Comparison of ENCODE assay signal across 8 cellular contexts in genomic region chr22:39661842-39662676, GRCh38.
DNase-seq lines count a peak whose midpoint lies in the region; ATAC-seq, FAIRE-seq and TF ChIP-seq lines count a peak whose summit lies in the region.

No MANE protein-coding gene starts in this region.

- peak in 1 of 2 experiments; percentile 57; a peak in 2 of 3 replicates for TF ChIP-seq POLR2A in H1 (IDR thresholded peaks at IDR 0.05; ENCODE audit: control extremely low read depth in 1 of 2, low read depth in 2 of 2, low read length in 2 of 2)

- TF ChIP-seq CTCF in GM13977 (IDR thresholded peaks at IDR 0.05; ENCODE audit: extremely low read depth, insufficient read depth, missing control alignments): no peak
- no peak for TF ChIP-seq CTCF in H1 (IDR thresholded peaks at IDR 0.05; ENCODE audit: control extremely low read depth in 1 of 3, insufficient read depth in 1 of 3, low read depth in 1 of 3, low read length in 3 of 3)

- no peak overlapping the region for H2BK20ac ChIP-seq in H1 (ENCODE audit: low read length)

- no peak overlapping the region; a peak in 1 of 7 replicates for H3K9ac ChIP-seq in H1 (replicated peaks in 1 of 4; ENCODE audit: extremely low read depth in 1 of 4, low read depth in 3 of 4, low read length in 3 of 4)

- H3K36me3 ChIP-seq in H1 (ENCODE audit: control insufficient read depth in 2 of 4, insufficient read depth in 4 of 4, low read length in 3 of 4): no peaks in the 10 kb centered on the region

- TF ChIP-seq RAD21 in H1 (IDR thresholded peaks at IDR 0.05 in 1 of 2, conservative IDR thresholded peaks at IDR 0.05 in 1 of 2; ENCODE audit: low read depth in 2 of 2, low read length in 2 of 2): no peak

- no peaks in the 10 kb centered on the region for H3K79me1 ChIP-seq in H1 (ENCODE audit: low read depth, low read length)

- no peak overlapping the region for H3K27ac ChIP-seq in H1 (ENCODE audit: low read depth, low read length)

- H2AFZ ChIP-seq in H1 (ENCODE audit: low read length): peak overlapping the region; percentile 25; the same call in 1 of the 2 replicates

- H4K20me1 ChIP-seq in H1 (replicated peaks in 1 of 2; ENCODE audit: control insufficient read depth in 1 of 2, insufficient read depth in 2 of 2, low read length in 2 of 2): peaks cover 0 to 4% of the 10 kb centered on the region in 2 experiments

- no peaks in the 10 kb centered on the region for H3K9me3 ChIP-seq in H1 (ENCODE audit: insufficient read depth in 2 of 2, low read depth in 1 of 2, low read length in 1 of 2)

- H4K8ac ChIP-seq in H1 (ENCODE audit: extremely low read depth, insufficient read depth, low read length): peak overlapping the region; percentile 28

- ATAC-seq in GM18870 (IDR thresholded peaks at IDR 0.05; ENCODE audit: unreplicated experiment) (no peak), HG02623 (IDR thresholded peaks at IDR 0.05; ENCODE audit: unreplicated experiment) (no peak), HG03135 (IDR thresholded peaks at IDR 0.05; ENCODE audit: unreplicated experiment) (no peak)

- H2BK12ac ChIP-seq in H1 (ENCODE audit: low read depth, low read length): no peak overlapping the region

- WGBS in H1 (ENCODE audit: extremely low coverage in 1 of 2, insufficient coverage in 1 of 2, insufficient read length in 1 of 2, insufficient replicate concordance in 2 of 2, low coverage in 1 of 2, low lambda C conversion rate in 2 of 2, missing lambda C conversion rate in 1 of 2), 2 experiments: 9% methylated on average over 38 of the region's 77 CpGs; no CpG with 5 or more reads in 1 of the 2 experiments

- no peak overlapping the region for H3K14ac ChIP-seq in H1 (ENCODE audit: insufficient read length)

- CTCF ChIA-PET in H1 (lab: Charles Lee; ENCODE audit: partially characterized antibody): interaction anchor here (0.8 to 3.0 kb wide), 8 partner anchors 10 to 375 kb away, joined by 3 to 9 read pairs (median 4); partner anchors contain the start of gene RPS19BP1

- no peak overlapping the region for H3K23ac ChIP-seq in H1 (ENCODE audit: insufficient read length)

- DNase-seq in GM13977 (ENCODE audit: low spot score): peak; percentile 61
- DNase-seq in activated CD4-positive, alpha-beta T cell treated with anti-CD3 and anti-CD28 coated beads, Interleukin-2, amount 50 U/mL, for 1 hour: peak; percentile 83
- DNase-seq in H1 (ENCODE audit: low read depth in 1 of 2, low spot score in 2 of 2): peak; percentile 71 to 98
- peak; percentile 59 for DNase-seq in stimulated activated CD4-positive, alpha-beta T cell treated with anti-CD3 and anti-CD28 coated beads, Interleukin-2, amount 100 ng/mL, for 4 hours (ENCODE audit: low read depth)
- no peak for DNase-seq in NCI-H2107 treated with DMSO at 0.1 percent for 48 hours (lab: John Stamatoyannopoulos, UW; ENCODE audit: unreplicated experiment)

- no peak for FAIRE-seq in H1 (lab: Jason Lieb, UNC)

- no peak for TF ChIP-seq EP300 in H1 (IDR thresholded peaks at IDR 0.05; ENCODE audit: borderline replicate concordance in 1 of 2, low read depth in 2 of 2, low read length in 2 of 2)

- H2BK5ac ChIP-seq in H1 (ENCODE audit: low read depth, low read length): peak overlapping the region; percentile 75; the same call in 1 of the 2 replicates

- peaks cover 0 to 32% (median 25%) of the 10 kb centered on the region in 4 experiments; a peak in 6 of 7 replicates for H3K4me1 ChIP-seq in H1 (replicated peaks in 1 of 4; ENCODE audit: control insufficient read depth in 3 of 4, insufficient read depth in 4 of 4, low read length in 3 of 4)

- peak overlapping the region; percentile 51 for H3K18ac ChIP-seq in H1 (ENCODE audit: extremely low read depth, low read length)

- peaks cover 11% of the 10 kb centered on the region; the same call in 1 of the 2 replicates for H3K23me2 ChIP-seq in H1 (ENCODE audit: low read depth, low read length)

- H3K27me3 ChIP-seq in H1 (replicated peaks in 1 of 4; ENCODE audit: control insufficient read depth in 3 of 4, extremely low read depth in 1 of 4, insufficient read depth in 3 of 4, low read length in 3 of 4): peaks cover 8 to 29% (median 23%) of the 10 kb centered on the region in 4 experiments

- H3K56ac ChIP-seq in H1 (replicated peaks; ENCODE audit: insufficient read length, low read depth, low read length): no peak overlapping the region

- H4K5ac ChIP-seq in H1 (ENCODE audit: insufficient read length, low read depth, low read length): no peak overlapping the region

- no peaks in the 10 kb centered on the region for H3K79me2 ChIP-seq in H1 (ENCODE audit: control insufficient read depth in 1 of 2, insufficient read depth in 2 of 2, low read length in 2 of 2)

- H2BK120ac ChIP-seq in H1 (replicated peaks; ENCODE audit: low read depth, low read length): no peak overlapping the region

- POLR2A ChIA-PET in H1 (lab: Charles Lee; ENCODE audit: partially characterized antibody): interaction anchor here (0.8 to 1.6 kb wide), 2 partner anchors 142 to 362 kb away, joined by 3 to 4 read pairs; partner anchors contain the start of gene ATF4

- peak overlapping the region; percentile 66; the same call in 1 of the 2 replicates for H2BK15ac ChIP-seq in H1 (ENCODE audit: low read length)

- H3K4me3 ChIP-seq in H1 (ENCODE audit: extremely low read depth in 1 of 4, insufficient read depth in 2 of 4, low read depth in 3 of 4, low read length in 4 of 4): peak overlapping the region; percentile 56 to 69 (median 59)

- no peak overlapping the region for H2AK5ac ChIP-seq in H1 (ENCODE audit: low read depth, low read length)

- in situ Hi-C loops in GM13977 (cut with MboI; ENCODE audit: low pct_unique_long_range_greater_than_20kb, low sequenced_read_pairs, unreplicated experiment): no loop called here

- H3K4me2 ChIP-seq in H1 (ENCODE audit: insufficient read depth in 1 of 2, low read depth in 2 of 2, low read length in 2 of 2): peak overlapping the region; percentile 70 to 87

- no peak overlapping the region for H4K91ac ChIP-seq in H1 (replicated peaks; ENCODE audit: insufficient read length, low read length)

- no peak overlapping the region for H3K4ac ChIP-seq in H1 (replicated peaks; ENCODE audit: insufficient read length, low read depth, low read length)

TF ChIP-seq in H1, 55 proteins besides CTCF, POLR2A, EP300 and RAD21 (continues in another document):
- TF ChIP-seq MAFK (IDR thresholded peaks at IDR 0.05; ENCODE audit: low read depth, low read length): no peak
- TF ChIP-seq E2F6 (IDR thresholded peaks at IDR 0.05): peak; percentile 37; the same call in 1 of the 2 replicates
- no peak for TF ChIP-seq TAF7 (optimal IDR thresholded peaks at IDR 0.05; ENCODE audit: borderline replicate concordance, low read depth, low read length)
- no peak for TF ChIP-seq CTBP2 (IDR thresholded peaks at IDR 0.05; ENCODE audit: borderline replicate concordance, insufficient read depth, insufficient read length, low read length)
- TF ChIP-seq SP4 (IDR thresholded peaks at IDR 0.05; ENCODE audit: low read length): peak; percentile 69; the same call in 1 of the 2 replicates
- peak; percentile 37 for TF ChIP-seq ASH2L (IDR thresholded peaks at IDR 0.05; ENCODE audit: low read length)
- peak; percentile 66; the same call in 1 of the 2 replicates for TF ChIP-seq PHF8 (conservative IDR thresholded peaks at IDR 0.05; ENCODE audit: low read depth, low read length)
- no peak for TF ChIP-seq SRF (IDR thresholded peaks at IDR 0.05; ENCODE audit: low read depth, low read length)
- no peak for TF ChIP-seq RXRA (IDR thresholded peaks at IDR 0.05; ENCODE audit: insufficient read depth, low read depth, low read length)
- no peak for TF ChIP-seq BACH1 (IDR thresholded peaks at IDR 0.05; ENCODE audit: low read length)
- TF ChIP-seq JUN (IDR thresholded peaks at IDR 0.05; ENCODE audit: low read depth, low read length): no peak
- peak; percentile 58 for TF ChIP-seq KDM4A (IDR thresholded peaks at IDR 0.05; ENCODE audit: low read depth, low read length, severe bottlenecking)
- TF ChIP-seq ATF3 (IDR thresholded peaks at IDR 0.05; ENCODE audit: insufficient read depth, low read depth, low read length): no peak
- TF ChIP-seq ZNF274 (IDR thresholded peaks at IDR 0.05; ENCODE audit: borderline replicate concordance, extremely low read depth, low read length): no peak
- TF ChIP-seq TEAD4 (IDR thresholded peaks at IDR 0.05; ENCODE audit: low read depth, low read length): no peak
- TF ChIP-seq RBBP5 (IDR thresholded peaks at IDR 0.05; ENCODE audit: borderline replicate concordance, low read depth, low read length): no peak
- TF ChIP-seq TAF1 (IDR thresholded peaks at IDR 0.05; ENCODE audit: low read depth, low read length): 0 out of 2 replicates have a peak, but pooled peaks have one; percentile 13
- no peak for TF ChIP-seq KDM5A (IDR thresholded peaks at IDR 0.05; ENCODE audit: low read length)
- TF ChIP-seq CREB1 (IDR thresholded peaks at IDR 0.05): no peak
- 0 out of 2 replicates have a peak, but pooled peaks have one; percentile 24 for TF ChIP-seq SUZ12 (IDR thresholded peaks at IDR 0.05; ENCODE audit: low read length)
- no peak for TF ChIP-seq BCL11A (IDR thresholded peaks at IDR 0.05; ENCODE audit: low read depth in 2 of 2, low read length in 2 of 2)
- no peak for TF ChIP-seq CHD1 (IDR thresholded peaks at IDR 0.05; ENCODE audit: low read depth, low read length)
- no peak; the same call in 1 of the 2 replicates for TF ChIP-seq SP1 (IDR thresholded peaks at IDR 0.05; ENCODE audit: low read depth, low read length)
- peak; percentile 60 for TF ChIP-seq YY1 (IDR thresholded peaks at IDR 0.05; ENCODE audit: low read depth, low read length)
- TF ChIP-seq BRCA1 (IDR thresholded peaks at IDR 0.05; ENCODE audit: low read depth, low read length): no peak
- no peak for TF ChIP-seq NRF1 (IDR thresholded peaks at IDR 0.05; ENCODE audit: low read depth, low read length)
